9 cellular contexts compared by ENCODE assay signal in genomic region chr12:30847259-30847658, GRCh38.
DNase-seq lines count a peak whose midpoint lies in the region; ATAC-seq and TF ChIP-seq lines count a peak whose summit lies in the region.
"Had no signal": no experiment of that assay in that cellular context is flagged by ENCODE, and none has a peak within 500 bp of the region (broad histone marks: within the 10 kb centered on the region; RNA-seq: fewer than 3 reads in every experiment).

No MANE protein-coding gene starts in this region.

- no peak overlapping the region for H3K9ac ChIP-seq in PC-3 (ENCODE audit: low read length)

- no peak overlapping the region for H3K27ac Mint-ChIP-seq in activated CD4-positive, alpha-beta T cell treated with anti-CD3 and anti-CD28 coated beads for 36 hours
- no peak overlapping the region for H3K27ac Mint-ChIP-seq in nephron
- H3K27ac Mint-ChIP-seq: activated naive CD4-positive, alpha-beta T cell treated with anti-CD3 and anti-CD28 coated beads, Interleukin-2, amount 50 U/mL, for 24 hours had no signal

- no peaks in the 10 kb centered on the region for H3F3A ChIP-seq in PC-3 (ENCODE audit: low read length, unreplicated experiment)

- no peaks in the 10 kb centered on the region for H3K79me2 ChIP-seq in PC-3 (ENCODE audit: low read length)

- no peak overlapping the region for H3K27ac ChIP-seq in PC-3 (ENCODE audit: low read length)

- intact Hi-C loops in activated CD4-positive, alpha-beta T cell treated with anti-CD3 and anti-CD28 coated beads for 36 hours (cut with DNase I, micrococcal nuclease) = loop anchor here (1.0 kb wide), 5 partner anchors 138 to 789 kb away; no protein-coding TSS in a partner anchor
- intact Hi-C loops in PC-3 (cut with micrococcal nuclease) = loop anchor here (2.0 kb wide), 1 partner anchor 392 kb away; no protein-coding TSS in a partner anchor

- peaks cover 9% of the 10 kb centered on the region for H3K4me1 Mint-ChIP-seq in activated CD4-positive, alpha-beta T cell treated with anti-CD3 and anti-CD28 coated beads for 36 hours
- H3K4me1 Mint-ChIP-seq in nephron = peaks cover 8% of the 10 kb centered on the region

- H3K36me3 ChIP-seq in MG63 = no peaks in the 10 kb centered on the region
- no peaks in the 10 kb centered on the region for H3K36me3 ChIP-seq in PC-3 (ENCODE audit: low read depth, low read length)

- H3K4me3 ChIP-seq in MG63 = no peak overlapping the region
- no peak overlapping the region for H3K4me3 ChIP-seq in PC-3 (ENCODE audit: low read length)

- TF ChIP-seq CTCF in PC-3 (conservative IDR thresholded peaks at IDR 0.05; ENCODE audit: low read depth, low read length) (peak; percentile 74), nephron (IDR thresholded peaks at IDR 0.05; ENCODE audit: unreplicated experiment in 3 of 3) (peak; percentile 54 to 76 (median 61))

- peak; percentile 23 for DNase-seq in activated CD4-positive, alpha-beta T cell treated with anti-CD3 and anti-CD28 coated beads for 36 hours
- no peak for DNase-seq in activated CD4-positive, alpha-beta T cell treated with anti-CD3 and anti-CD28 coated beads, Interleukin-2, amount 50 U/mL, for 48 hours
- DNase-seq in MG63 (peak; percentile 12), PC-3 (peak; percentile 76), dermis microvascular lymphatic vessel endothelial cell (ENCODE audit: low read depth in 2 of 2) (peak; percentile 66 to 74), OCI-M2 (lab: John Stamatoyannopoulos, UW; ENCODE audit: unreplicated experiment) (no peak)

- no peaks in the 10 kb centered on the region for H3K9me3 Mint-ChIP-seq in activated CD4-positive, alpha-beta T cell treated with anti-CD3 and anti-CD28 coated beads for 36 hours (ENCODE audit: low read depth)
- no peaks in the 10 kb centered on the region for H3K9me3 Mint-ChIP-seq in nephron
- H3K9me3 Mint-ChIP-seq: activated naive CD4-positive, alpha-beta T cell treated with anti-CD3 and anti-CD28 coated beads, Interleukin-2, amount 50 U/mL, for 24 hours had no signal

- POLR2A ChIA-PET in activated CD4-positive, alpha-beta T cell treated with anti-CD3 and anti-CD28 coated beads for 36 hours (lab: Charles Lee) = interaction anchor here (0.6 kb wide), 1 partner anchor 478 kb away, joined by 3 read pairs; no protein-coding TSS in a partner anchor
- POLR2A ChIA-PET in PC-3 (lab: Charles Lee; ENCODE audit: unreplicated experiment) = no interaction called here

- peaks cover 4% of the 10 kb centered on the region for H3K27me3 Mint-ChIP-seq in activated CD4-positive, alpha-beta T cell treated with anti-CD3 and anti-CD28 coated beads for 36 hours
- peaks cover 11% of the 10 kb centered on the region for H3K27me3 Mint-ChIP-seq in nephron (ENCODE audit: low read depth)
- H3K27me3 Mint-ChIP-seq: activated naive CD4-positive, alpha-beta T cell treated with anti-CD3 and anti-CD28 coated beads, Interleukin-2, amount 50 U/mL, for 24 hours had no signal

- peak; percentile 31 for ATAC-seq in activated CD4-positive, alpha-beta T cell treated with anti-CD3 and anti-CD28 coated beads for 36 hours
- ATAC-seq in PC-3 (peak; percentile 57), HG03354 (IDR thresholded peaks at IDR 0.05; ENCODE audit: poor library complexity, severe bottlenecking, unreplicated experiment) (no peak)

- no peak overlapping the region for H2AFZ ChIP-seq in PC-3 (ENCODE audit: low read length)

- H3K9me2 ChIP-seq in PC-3 (replicated peaks; ENCODE audit: low read length) = no peaks in the 10 kb centered on the region

- H3K4me3 Mint-ChIP-seq in activated CD4-positive, alpha-beta T cell treated with anti-CD3 and anti-CD28 coated beads for 36 hours = no peak overlapping the region
- H3K4me3 Mint-ChIP-seq in nephron = no peak overlapping the region
- H3K4me3 Mint-ChIP-seq: activated naive CD4-positive, alpha-beta T cell treated with anti-CD3 and anti-CD28 coated beads, Interleukin-2, amount 50 U/mL, for 24 hours had no signal

- no peak overlapping the region for H3K4me2 ChIP-seq in PC-3 (ENCODE audit: low read length)

- no TSS peak for BruUV-seq in PC-3 (replicated peaks; lab: Mats Ljungman, UMichigan)

- no peaks in the 10 kb centered on the region for H4K20me1 ChIP-seq in PC-3 (ENCODE audit: low read length)

- CTCF ChIA-PET in activated CD4-positive, alpha-beta T cell treated with anti-CD3 and anti-CD28 coated beads for 36 hours (lab: Charles Lee) = interaction anchor here (0.6 to 7.6 kb wide), 22 partner anchors 12 to 1775 kb away, joined by 3 to 56 read pairs (median 4); partner anchors contain the start of gene DDX11
- CTCF ChIA-PET in PC-3 (lab: Charles Lee) = interaction anchor here (0.9 kb wide), 1 partner anchor 424 kb away, joined by 4 read pairs; no protein-coding TSS in a partner anchor

- H3K9me3 ChIP-seq in MG63 (no peaks in the 10 kb centered on the region), PC-3 (ENCODE audit: low read length) (no peaks in the 10 kb centered on the region)

- H3K4me1 ChIP-seq in PC-3 (ENCODE audit: insufficient read depth, low read length) = no peaks in the 10 kb centered on the region; the same call in 1 of the 2 replicates

- H3K36me3 Mint-ChIP-seq in activated CD4-positive, alpha-beta T cell treated with anti-CD3 and anti-CD28 coated beads for 36 hours (ENCODE audit: low read depth) = no peaks in the 10 kb centered on the region
- H3K36me3 Mint-ChIP-seq in nephron (ENCODE audit: low read depth) = no peaks in the 10 kb centered on the region
- H3K36me3 Mint-ChIP-seq: activated naive CD4-positive, alpha-beta T cell treated with anti-CD3 and anti-CD28 coated beads, Interleukin-2, amount 50 U/mL, for 24 hours had no signal

- H3K27me3 ChIP-seq in MG63 (peaks cover 3% of the 10 kb centered on the region; the same call in 1 of the 2 replicates), PC-3 (ENCODE audit: low read length) (no peaks in the 10 kb centered on the region)

Comparison
In these comparisons a context has a peak if more than half of its experiments do, and no peak if none do; other contexts are left out.
1. DNase-seq: peak in activated CD4-positive, alpha-beta T cell treated with anti-CD3 and anti-CD28 coated beads for 36 hours (single experiment), MG63 (single experiment), PC-3 (single experiment) and dermis microvascular lymphatic vessel endothelial cell (2 of 2); none in activated CD4-positive, alpha-beta T cell treated with anti-CD3 and anti-CD28 coated beads, Interleukin-2, amount 50 U/mL, for 48 hours (0 of 2) and OCI-M2 (single experiment).